In genomic region chr4:38669233-38669632, GRCh38 we compare ENCODE assay signal across 9 cellular contexts. TPM values are rescaled to one million over a fixed set of nuclear protein-coding genes. Genes with fewer than 3 reads are reported as not detected.
DNase-seq lines count a peak whose midpoint lies in the region; ATAC-seq and TF ChIP-seq lines count a peak whose summit lies in the region.
"Had no signal": no experiment of that assay in that cellular context is flagged by ENCODE, and none has a peak within 500 bp of the region (broad histone marks: within the 10 kb centered on the region; RNA-seq: fewer than 3 reads in every experiment).

No MANE protein-coding gene starts in this region.

- peak overlapping the region; percentile 12 to 93 (median 76) for H3K27ac Mint-ChIP-seq in naive B cell

- peaks cover 75 to 84% (median 82%) of the 10 kb centered on the region in 3 donors for H3K4me1 Mint-ChIP-seq in naive B cell

- H3K4me1 ChIP-seq in left ventricle myocardium inferior, result peaks cover 97% of the 10 kb centered on the region
- peaks cover 3% of the 10 kb centered on the region for H3K4me1 ChIP-seq in urinary bladder (ENCODE audit: insufficient read depth)

- no peak for TF ChIP-seq CTCF in left ventricle myocardium inferior (IDR thresholded peaks at IDR 0.05; ENCODE audit: borderline replicate concordance)

- intact Hi-C loops in left ventricle myocardium inferior (cut with micrococcal nuclease) (no loop called here), left cardiac atrium (cut with DNase I) (no loop called here)

- H3K36me3 Mint-ChIP-seq in naive B cell, result no peaks in the 10 kb centered on the region

- H3K9me3 Mint-ChIP-seq in naive B cell, result no peaks in the 10 kb centered on the region

- H3K36me3 ChIP-seq in left ventricle myocardium inferior (no peaks in the 10 kb centered on the region), urinary bladder (ENCODE audit: insufficient read depth) (no peaks in the 10 kb centered on the region)

- H3K9me3 ChIP-seq in left ventricle myocardium inferior (replicated peaks), result no peaks in the 10 kb centered on the region

- no peak for DNase-seq in left ventricle myocardium inferior
- DNase-seq in left cardiac atrium, result no peak
- peak; percentile 76 for DNase-seq in dermis blood vessel endothelial cell
- no peak for DNase-seq in naive B cell
- no peak for DNase-seq in NCI-H1048 (lab: John Stamatoyannopoulos, UW)
- DNase-seq in NCI-H2081 treated with DMSO at 0.1 percent for 48 hours (lab: John Stamatoyannopoulos, UW), result no peak
- no peak for DNase-seq in activated CD4-positive, alpha-beta T cell treated with anti-CD3 and anti-CD28 coated beads, Interleukin-2, amount 50 U/mL, for 48 hours
- DNase-seq: C1 segment of cervical spinal cord had no signal

- peak overlapping the region; percentile 74 for H3K4me3 ChIP-seq in left ventricle myocardium inferior
- H3K4me3 ChIP-seq in urinary bladder (ENCODE audit: low read depth, low read length), result no peak overlapping the region

- H3K27me3 Mint-ChIP-seq in naive B cell, result no peaks in the 10 kb centered on the region

- H3K4me3 Mint-ChIP-seq in naive B cell, result peak overlapping the region in 6 of 8 donors; percentile 20 to 54 (median 39)

- H3K27me3 ChIP-seq in left ventricle myocardium inferior (ENCODE audit: low read depth), result no peaks in the 10 kb centered on the region

- ATAC-seq in left cardiac atrium, result no peak
- ATAC-seq in naive B cell (ENCODE audit: low read depth in 2 of 2), result no peak

- H3K27ac ChIP-seq in left ventricle myocardium inferior (replicated peaks) (peak overlapping the region; percentile 100), urinary bladder (ENCODE audit: low read depth) (peak overlapping the region; percentile 44)

- 70% methylated on average over 7 of the region's 7 CpGs for WGBS in urinary bladder

RNA-seq across cellular contexts. Expression of gene KLF3, which starts 5.2 kb away (rescaled TPM):
- total RNA-seq in left ventricle myocardium inferior, result 16.5 TPM
- total RNA-seq in left cardiac atrium, result 10 to 100 TPM; 20.6 to 29.5 TPM
- total RNA-seq in dermis blood vessel endothelial cell, result 26.4 and 32.7 TPM in 2 replicates
- polyA plus RNA-seq in naive B cell (ENCODE audit: low read depth in 6 of 6), result 10 to 100 TPM; 34.3 to 91.0 (median 58.5) TPM
- total RNA-seq in urinary bladder, result 65.0 TPM
- polyA plus RNA-seq in urinary bladder, result 25.7 TPM
